8 cellular contexts compared by ENCODE assay signal in the genomic region with DNA sequence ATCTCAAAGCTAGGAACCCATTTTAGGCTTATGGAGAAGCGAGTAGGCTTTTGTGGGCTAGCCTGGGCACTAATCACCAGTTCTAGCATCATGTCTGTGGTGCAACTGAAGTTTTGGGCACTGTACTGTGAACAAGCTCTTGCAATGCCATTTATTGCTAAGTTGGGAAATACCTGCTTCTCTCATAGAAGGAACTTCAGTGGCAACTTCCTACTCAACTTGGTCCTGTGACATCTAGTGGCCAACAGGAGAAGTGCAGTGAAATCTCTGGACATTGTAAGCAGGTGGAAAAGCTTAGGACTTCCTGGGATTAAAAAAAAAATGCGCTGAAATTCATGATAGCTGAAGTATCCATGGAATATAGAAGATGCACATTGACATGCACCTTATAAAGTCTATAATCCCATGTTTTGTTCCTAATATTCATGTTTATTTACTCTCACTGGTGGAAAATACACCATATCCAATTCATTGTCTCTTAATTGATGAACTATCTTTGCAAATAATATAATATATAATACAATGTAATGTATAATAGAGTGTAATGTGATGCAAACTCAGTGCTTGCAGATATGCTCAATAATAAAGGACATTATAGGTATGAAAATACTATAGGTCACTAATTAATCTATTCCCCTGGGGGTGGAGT. TPM values are rescaled to one million over a fixed set of nuclear protein-coding genes. Genes with fewer than 3 reads are reported as not detected.
DNase-seq lines count a peak whose midpoint lies in the region; ATAC-seq and TF ChIP-seq lines count a peak whose summit lies in the region.

No MANE protein-coding gene starts in this region.

- TF ChIP-seq CTCF in left ventricle myocardium inferior (IDR thresholded peaks at IDR 0.05; ENCODE audit: borderline replicate concordance) (peak; percentile 92), retinal pigment epithelial cell (conservative IDR thresholded peaks at IDR 0.05; ENCODE audit: low read depth, low read length) (peak; percentile 94)

- no peak for ATAC-seq in HG02938 (IDR thresholded peaks at IDR 0.05; ENCODE audit: unreplicated experiment)

- H3K4me1 ChIP-seq in left ventricle myocardium inferior = no peaks in the 10 kb centered on the region

- intact Hi-C loops in left ventricle myocardium inferior (cut with micrococcal nuclease) = loop anchor here (2.0 kb wide), 1 partner anchor 244 kb away; no protein-coding TSS in a partner anchor

- H3K27ac ChIP-seq in left ventricle myocardium inferior (replicated peaks) = no peak overlapping the region

- in situ Hi-C loops in KBM-7 (cut with MboI; ENCODE audit: low pct_unique_long_range_greater_than_20kb, low sequenced_read_pairs) = no loop called here

- peaks cover 9% of the 10 kb centered on the region for H3K9me3 ChIP-seq in left ventricle myocardium inferior (replicated peaks)

- peak; percentile 49 for DNase-seq in CMK (ENCODE audit: low read depth)
- peak; percentile 60 for DNase-seq in GM19238 (ENCODE audit: insufficient read length, low spot score)
- DNase-seq in KBM-7 = peak; percentile 69
- DNase-seq in RPMI7951 (ENCODE audit: low read depth) = peak; percentile 81
- peak; percentile 28 for DNase-seq in amniotic stem cell (lab: John Stamatoyannopoulos, UW)
- DNase-seq in left ventricle myocardium inferior = no peak
- peak; percentile 77 for DNase-seq in retinal pigment epithelial cell (ENCODE audit: low read depth)

- H3K36me3 ChIP-seq in left ventricle myocardium inferior = no peaks in the 10 kb centered on the region

- H3K27me3 ChIP-seq in left ventricle myocardium inferior (ENCODE audit: low read depth) = peaks cover 72% of the 10 kb centered on the region

- H3K4me3 ChIP-seq in left ventricle myocardium inferior = no peak overlapping the region
- H3K4me3 ChIP-seq in retinal pigment epithelial cell (ENCODE audit: low read length) = no peak overlapping the region

RNA-seq across cellular contexts. Expression of a gene that starts 6.5 kb away (rescaled TPM):
- 158 and 217 TPM in 2 replicates for total RNA-seq in RPMI7951 (2014; rRNA removed; shearing (Covaris generic))
- total RNA-seq in left ventricle myocardium inferior = 2.9 TPM

RNA-seq across cellular contexts. Expression of a gene that starts 46.0 kb away (rescaled TPM):
- total RNA-seq in RPMI7951 (2014; rRNA removed; shearing (Covaris generic)) = 5.0 and 10.8 TPM in 2 replicates
- 3.0 TPM for total RNA-seq in left ventricle myocardium inferior

Comparison
In these comparisons a context has a peak if more than half of its experiments do, and no peak if none do; other contexts are left out.
1. RNA of a gene that starts 6.5 kb away (total RNA-seq): 158 to 217 TPM in RPMI7951; 2.9 TPM in left ventricle myocardium inferior (single experiment); every median in the first group is over 10 times any median in the second.